Comparison of ENCODE assay signal across 8 cellular contexts in genomic region chr1:176206006-176206960, GRCh38. TPM values are rescaled to one million over a fixed set of nuclear protein-coding genes. Genes with fewer than 3 reads are reported as not detected.
DNase-seq lines count a peak whose midpoint lies in the region; ATAC-seq and TF ChIP-seq lines count a peak whose summit lies in the region.

No MANE protein-coding gene starts in this region.

- H3K36me3 ChIP-seq in DOHH2 (ENCODE audit: control insufficient read depth, low read length) (peaks cover 27% of the 10 kb centered on the region), SK-N-MC (ENCODE audit: insufficient read depth, low read length) (no peaks in the 10 kb centered on the region)

- peaks cover 70% of the 10 kb centered on the region for H3K79me2 ChIP-seq in DOHH2 (ENCODE audit: control insufficient read depth, low read length)

- 0 out of 2 replicates have a peak, but pooled peaks cover 4% of the 10 kb centered on the region for H3F3A ChIP-seq in DOHH2 (ENCODE audit: control insufficient read depth, insufficient read depth)

- peaks cover 21% of the 10 kb centered on the region for H4K20me1 ChIP-seq in DOHH2 (ENCODE audit: control insufficient read depth, insufficient read depth, low read depth, low read length)

- H3K4me2 ChIP-seq in DOHH2 (ENCODE audit: low read length), result peak overlapping the region; percentile 94

- peak overlapping the region; percentile 96 for H3K4me3 ChIP-seq in DOHH2 (ENCODE audit: low read length)
- peak overlapping the region; percentile 99 for H3K4me3 ChIP-seq in SK-N-MC

- H3K4me1 ChIP-seq in DOHH2 (ENCODE audit: control insufficient read depth, low read length), result peaks cover 44% of the 10 kb centered on the region

- TF ChIP-seq CTCF in DOHH2 (IDR thresholded peaks at IDR 0.05; ENCODE audit: low read depth, low read length, poor library complexity, severe bottlenecking), result no peak

- H3K9me3 ChIP-seq in DOHH2 (ENCODE audit: control insufficient read depth, insufficient read depth, low read length) (no peaks in the 10 kb centered on the region), SK-N-MC (ENCODE audit: low read depth, low read length) (no peaks in the 10 kb centered on the region)

- no peaks in the 10 kb centered on the region for H3K27me3 ChIP-seq in DOHH2 (ENCODE audit: control insufficient read depth, low read length)

- peak; percentile 19 for ATAC-seq in GM19467 (IDR thresholded peaks at IDR 0.05; ENCODE audit: unreplicated experiment)
- ATAC-seq in HG03558 (IDR thresholded peaks at IDR 0.05; ENCODE audit: extremely low read depth, unreplicated experiment), result peak; percentile 13

- peak overlapping the region; percentile 86 for H3K27ac ChIP-seq in DOHH2 (ENCODE audit: low read depth, low read length)
- H3K27ac ChIP-seq in SK-N-MC, result peak overlapping the region; percentile 95
- peak overlapping the region; percentile 91 for H3K27ac ChIP-seq in caudate nucleus (ENCODE audit: low read depth, low read length)

- DNase-seq in SK-N-MC (ENCODE audit: low read depth, low spot score), result no peak
- DNase-seq in caudate nucleus (lab: John Stamatoyannopoulos, UW), result peak in 22 of 61 donors; percentile 11 to 67 (median 38)
- DNase-seq in islet precursor cell, result peak; percentile 85
- DNase-seq in stimulated activated CD4-positive, alpha-beta T cell treated with anti-CD3 and anti-CD28 coated beads, Interleukin-15, amount 100 ng/mL, for 24 hours, result peak; percentile 52
- DNase-seq in H4 (ENCODE audit: low spot score), result no peak

- peak overlapping the region; percentile 96 for H3K9ac ChIP-seq in SK-N-MC (ENCODE audit: insufficient read length)

- no peaks in the 10 kb centered on the region for H3K9me2 ChIP-seq in DOHH2 (replicated peaks; ENCODE audit: control insufficient read depth, low read length)

RNA-seq across cellular contexts. Expression of gene COP1, which starts 0.8 kb away (rescaled TPM):
- total RNA-seq in H4 (2014; rRNA removed; shearing (Covaris generic)), result 25.9 and 29.4 TPM in 2 replicates

Comparison
In these comparisons a context has a peak if more than half of its experiments do, and no peak if none do; other contexts are left out.
1. DNase-seq: peak in islet precursor cell (single experiment) and stimulated activated CD4-positive, alpha-beta T cell treated with anti-CD3 and anti-CD28 coated beads, Interleukin-15, amount 100 ng/mL, for 24 hours (single experiment); none in SK-N-MC (single experiment) and H4 (single experiment).
2. Peak in every context shown above with its lines, with median percentiles within 50 percentile points of each other: H3K27ac ChIP-seq.